ENCODE assay signal across 23 cellular contexts in the genomic region with DNA sequence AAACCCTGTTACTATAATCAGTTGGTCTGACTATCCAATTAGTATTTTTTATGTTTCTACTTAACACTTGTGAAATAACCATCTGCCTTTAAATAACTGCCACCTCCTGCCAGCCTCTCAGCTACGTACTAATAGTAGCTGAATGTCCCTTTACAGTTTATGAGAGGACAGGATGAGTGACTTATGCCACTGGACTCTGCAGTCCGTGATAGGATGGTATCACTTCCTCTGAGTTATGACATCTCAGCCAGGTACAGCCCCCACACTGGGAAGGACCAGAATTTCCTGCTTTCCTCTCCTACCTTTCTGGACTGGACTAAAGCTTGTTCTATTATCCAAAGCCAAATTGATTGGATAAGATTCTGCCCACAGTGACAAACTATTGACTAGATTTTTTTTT.
A peak's percentile ranks its signal among the peaks of the same experiment; 100 is the strongest.
DNase-seq lines count a peak whose midpoint lies in the region; ATAC-seq, FAIRE-seq and TF ChIP-seq lines count a peak whose summit lies in the region.
"Had no signal": no experiment of that assay in that cellular context is flagged by ENCODE, and none has a peak within 500 bp of the region (broad histone marks: within the 10 kb centered on the region; RNA-seq: fewer than 3 reads in every experiment).

No MANE protein-coding gene starts in this region.

- no peaks in the 10 kb centered on the region for H3K36me3 ChIP-seq in RWPE2 (ENCODE audit: low read depth)

- no peaks in the 10 kb centered on the region for H3K9me3 ChIP-seq in RWPE2 (ENCODE audit: severe bottlenecking)
- H3K9me3 ChIP-seq: A549 had no signal

- no peaks in the 10 kb centered on the region for H3K27me3 ChIP-seq in RWPE2 (ENCODE audit: insufficient read depth, poor library complexity, severe bottlenecking)

- FAIRE-seq in GM12892 (lab: Jason Lieb, UNC), result no peak
- FAIRE-seq: A549 had no signal

- no peak overlapping the region for H3K27ac ChIP-seq in RWPE2 (ENCODE audit: poor library complexity, severe bottlenecking)
- H3K27ac ChIP-seq: A549, PC-9, SK-N-MC had no signal

- ATAC-seq in GM18511 (IDR thresholded peaks at IDR 0.05; ENCODE audit: unreplicated experiment) (peak; percentile 56), RWPE2 (ENCODE audit: low read depth) (0 out of 3 replicates have a peak, but pooled peaks have one; percentile 31), left colon (peak; percentile 23)
- ATAC-seq: HCT116 had no signal

- DNase-seq in DMS53 (lab: John Stamatoyannopoulos, UW) (peak; percentile 68), RWPE2 (ENCODE audit: low spot score) (no peak), left colon (no peak), pons (ENCODE audit: low spot score) (no peak), NK-92 (lab: John Stamatoyannopoulos, UW; ENCODE audit: unreplicated experiment) (no peak), GM12892 (ENCODE audit: insufficient read length) (no peak)
- DNase-seq in effector CD8-positive, alpha-beta T cell (lab: John Stamatoyannopoulos, UW), result no peak
- DNase-seq: DND-41, GOT3, Kasumi-1, NCI-H1694, NCI-H2081, NCI-H2171, NCI-H345, NCI-H774, RPMI8226, SHP77 treated with DMSO at 0.1 percent for 48 hours, SW 1271 had no signal

- intact Hi-C loops in left colon (cut with DNase I, micrococcal nuclease), result no loop called here

- no peaks in the 10 kb centered on the region for H3K4me1 ChIP-seq in RWPE2 (ENCODE audit: insufficient read depth, poor library complexity, severe bottlenecking)
- H3K4me1 ChIP-seq: A549 had no signal

- no peak overlapping the region for H3K4me3 ChIP-seq in RWPE2 (ENCODE audit: severe bottlenecking)
- H3K4me3 ChIP-seq: A549, PC-9, SK-N-MC had no signal

- no peak for TF ChIP-seq POLR2A in GM12892 (IDR thresholded peaks at IDR 0.05; ENCODE audit: low read depth, low read length)

- no peak for TF ChIP-seq CTCF in RWPE2 (IDR thresholded peaks at IDR 0.05; ENCODE audit: poor library complexity, severe bottlenecking)
